ENCODE assay signal across 9 cellular contexts in the genomic region with DNA sequence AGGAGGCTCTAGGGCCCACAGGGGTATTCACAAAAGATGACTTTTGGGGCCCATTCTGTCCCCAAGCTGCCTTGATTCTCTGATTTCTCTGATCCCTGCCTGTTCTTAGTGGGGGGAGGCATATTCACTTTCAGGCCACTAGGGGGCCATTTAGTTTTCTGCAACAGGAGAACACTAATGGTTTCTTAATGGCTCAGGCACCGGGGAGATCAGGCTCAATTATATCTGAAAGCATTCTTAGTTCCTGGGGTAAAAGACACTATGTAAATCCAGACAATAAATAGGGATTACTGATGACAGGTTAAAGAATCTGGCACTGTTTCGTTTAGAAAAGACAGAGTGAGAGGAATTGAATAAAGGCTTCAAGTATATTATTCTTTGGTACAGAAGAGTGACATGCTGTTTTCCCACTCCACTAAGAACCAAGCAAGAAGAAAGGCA. TPM values are rescaled to one million over a fixed set of nuclear protein-coding genes. Genes with fewer than 3 reads are reported as not detected.
DNase-seq lines count a peak whose midpoint lies in the region; ATAC-seq and TF ChIP-seq lines count a peak whose summit lies in the region.
"Had no signal": no experiment of that assay in that cellular context is flagged by ENCODE, and none has a peak within 500 bp of the region (broad histone marks: within the 10 kb centered on the region; RNA-seq: fewer than 3 reads in every experiment).

No MANE protein-coding gene starts in this region.

- H3K4me1 Mint-ChIP-seq in activated T-helper 17 cell treated with anti-CD3 and anti-CD28 coated beads, Interleukin-2, amount 50 U/mL, for 72 hours: peaks cover 11% of the 10 kb centered on the region

- no peaks in the 10 kb centered on the region for H3K9me3 Mint-ChIP-seq in activated T-helper 17 cell treated with anti-CD3 and anti-CD28 coated beads, Interleukin-2, amount 50 U/mL, for 72 hours

- H3K4me3 ChIP-seq in fibroblast of pulmonary artery (replicated peaks; ENCODE audit: low read depth, low read length): no peak overlapping the region
- H3K4me3 ChIP-seq: SJSA1 had no signal

- peaks cover 8% of the 10 kb centered on the region for H3K27me3 Mint-ChIP-seq in activated T-helper 17 cell treated with anti-CD3 and anti-CD28 coated beads, Interleukin-2, amount 50 U/mL, for 72 hours

- DNase-seq in D341Med (ENCODE audit: low spot score) (peak; percentile 73), NOMO-1 treated with dmso at 0.1 percent for 144 hours (lab: John Stamatoyannopoulos, UW; ENCODE audit: unreplicated experiment) (peak; percentile 11), fibroblast of pulmonary artery (ENCODE audit: low read depth) (peak; percentile 74), occipital lobe (lab: John Stamatoyannopoulos, UW) (peak; percentile 19)

- H3K27ac Mint-ChIP-seq in activated T-helper 17 cell treated with anti-CD3 and anti-CD28 coated beads, Interleukin-2, amount 50 U/mL, for 72 hours: no peak overlapping the region

- H3K4me3 Mint-ChIP-seq in activated T-helper 17 cell treated with anti-CD3 and anti-CD28 coated beads, Interleukin-2, amount 50 U/mL, for 72 hours: no peak overlapping the region

- ATAC-seq in HG03280 (IDR thresholded peaks at IDR 0.05; ENCODE audit: unreplicated experiment) (peak; percentile 27), HG03457 (IDR thresholded peaks at IDR 0.05; ENCODE audit: unreplicated experiment) (no peak), GM21529 (IDR thresholded peaks at IDR 0.05; ENCODE audit: unreplicated experiment) (no peak)
- ATAC-seq in activated T-helper 17 cell treated with anti-CD3 and anti-CD28 coated beads, Interleukin-2, amount 50 U/mL, for 72 hours (replicated peaks): peak; percentile 49

- H3K36me3 Mint-ChIP-seq in activated T-helper 17 cell treated with anti-CD3 and anti-CD28 coated beads, Interleukin-2, amount 50 U/mL, for 72 hours (ENCODE audit: low read depth): no peaks in the 10 kb centered on the region

- peak; percentile 84 for TF ChIP-seq CTCF in fibroblast of pulmonary artery (IDR thresholded peaks at IDR 0.05; ENCODE audit: low read length, missing control alignments)

RNA-seq across cellular contexts. Expression of gene INAFM2, which starts 2.5 kb away (rescaled TPM):
- 10 to 100 TPM; 10.8 to 11.0 TPM for total RNA-seq in activated T-helper 17 cell treated with anti-CD3 and anti-CD28 coated beads, Interleukin-2, amount 50 U/mL, for 72 hours
- total RNA-seq in occipital lobe: 14.8 TPM

RNA-seq across cellular contexts. Expression of gene PLCB2, which starts 13.2 kb away (rescaled TPM):
- total RNA-seq in activated T-helper 17 cell treated with anti-CD3 and anti-CD28 coated beads, Interleukin-2, amount 50 U/mL, for 72 hours: 100 to 1,000 TPM; 111 to 116 TPM
- 3.3 TPM for total RNA-seq in occipital lobe

RNA-seq across cellular contexts. Expression of gene CCDC9B, which starts 19.8 kb away (rescaled TPM):
- 1 to 10 TPM in 1 of 2 donors, under 1 TPM in 1; 0.78 to 2.7 TPM for total RNA-seq in activated T-helper 17 cell treated with anti-CD3 and anti-CD28 coated beads, Interleukin-2, amount 50 U/mL, for 72 hours
- 1.6 TPM for total RNA-seq in occipital lobe

RNA-seq across cellular contexts. Expression of gene PHGR1, which starts 29.9 kb away (rescaled TPM):
- not detected for total RNA-seq in activated T-helper 17 cell treated with anti-CD3 and anti-CD28 coated beads, Interleukin-2, amount 50 U/mL, for 72 hours
- not detected for total RNA-seq in occipital lobe
- total RNA-seq: SJSA1 had no signal

RNA-seq across cellular contexts. Expression of gene DISP2, which starts 37.1 kb away (rescaled TPM):
- total RNA-seq in activated T-helper 17 cell treated with anti-CD3 and anti-CD28 coated beads, Interleukin-2, amount 50 U/mL, for 72 hours: 1 to 10 TPM in 1 of 2 donors, under 1 TPM in 1; 0.11 to 1.6 TPM
- 9.2 TPM for total RNA-seq in occipital lobe

Comparison
In these comparisons a context has a peak if more than half of its experiments do, and no peak if none do; other contexts are left out.
1. DNase-seq: peak in every context shown above with its lines; median percentile 74 in fibroblast of pulmonary artery; 73 in D341Med; 19 in occipital lobe; 11 in NOMO-1 treated with dmso at 0.1 percent for 144 hours.
2. ATAC-seq: peak in HG03280 (single experiment) and activated T-helper 17 cell treated with anti-CD3 and anti-CD28 coated beads, Interleukin-2, amount 50 U/mL, for 72 hours (single experiment); none in HG03457 (single experiment) and GM21529 (single experiment).
3. RNA of gene PLCB2, which starts 13.2 kb away (total RNA-seq): 111 to 116 TPM in activated T-helper 17 cell treated with anti-CD3 and anti-CD28 coated beads, Interleukin-2, amount 50 U/mL, for 72 hours; 3.3 TPM in occipital lobe (single experiment); every median in the first group is over 10 times any median in the second.